ENCODE assay signal across 11 cellular contexts in genomic region chr6:148760143-148760505, GRCh38. TPM values are rescaled to one million over a fixed set of nuclear protein-coding genes. Genes with fewer than 3 reads are reported as not detected.
DNase-seq lines count a peak whose midpoint lies in the region; ATAC-seq and TF ChIP-seq lines count a peak whose summit lies in the region.
"Had no signal": no experiment of that assay in that cellular context is flagged by ENCODE, and none has a peak within 500 bp of the region (broad histone marks: within the 10 kb centered on the region; RNA-seq: fewer than 3 reads in every experiment).

No MANE protein-coding gene starts in this region.

- TF ChIP-seq CTCF in Peyer's patch (IDR thresholded peaks at IDR 0.05) (no peak), tibial artery (IDR thresholded peaks at IDR 0.05) (no peak)

- no peak for TF ChIP-seq POLR2A in Peyer's patch (IDR thresholded peaks at IDR 0.05)

- peaks cover 0 to 25% (median 10%) of the 10 kb centered on the region in 4 donors for H3K4me1 ChIP-seq in Peyer's patch
- peaks cover 0 to 36% (median 22%) of the 10 kb centered on the region in 4 donors for H3K4me1 ChIP-seq in tibial artery
- H3K4me1 ChIP-seq: colonic mucosa had no signal

- peak overlapping the region; percentile 65 for H3K4me3 Mint-ChIP-seq in activated CD4-positive, alpha-beta memory T cell treated with anti-CD3 and anti-CD28 coated beads for 36 hours
- H3K4me3 Mint-ChIP-seq in activated CD4-positive, alpha-beta memory T cell treated with anti-CD3 and anti-CD28 coated beads, Interleukin-2, amount 10 ng/mL, durations not matched to agents 7 days and 5 days: no peak overlapping the region

- no peaks in the 10 kb centered on the region for H3K9me3 Mint-ChIP-seq in activated CD4-positive, alpha-beta memory T cell treated with anti-CD3 and anti-CD28 coated beads for 36 hours
- H3K9me3 Mint-ChIP-seq in activated CD4-positive, alpha-beta memory T cell treated with anti-CD3 and anti-CD28 coated beads, Interleukin-2, amount 10 ng/mL, durations not matched to agents 7 days and 5 days: no peaks in the 10 kb centered on the region

- peak overlapping the region; percentile 35 for H3K27ac Mint-ChIP-seq in activated CD4-positive, alpha-beta memory T cell treated with anti-CD3 and anti-CD28 coated beads for 36 hours
- no peak overlapping the region for H3K27ac Mint-ChIP-seq in activated CD4-positive, alpha-beta memory T cell treated with anti-CD3 and anti-CD28 coated beads, Interleukin-2, amount 10 ng/mL, durations not matched to agents 7 days and 5 days

- H3K27ac ChIP-seq in Peyer's patch (peak overlapping the region; percentile 43 to 81 (median 76)), tibial artery (peak overlapping the region; percentile 73 to 78)
- H3K27ac ChIP-seq: HL-60 had no signal

- H3K27me3 Mint-ChIP-seq in activated CD4-positive, alpha-beta memory T cell treated with anti-CD3 and anti-CD28 coated beads for 36 hours: peaks cover 8% of the 10 kb centered on the region
- H3K27me3 Mint-ChIP-seq in activated CD4-positive, alpha-beta memory T cell treated with anti-CD3 and anti-CD28 coated beads, Interleukin-2, amount 10 ng/mL, durations not matched to agents 7 days and 5 days: peaks cover 55% of the 10 kb centered on the region

- no peak for ATAC-seq in HG03159 (IDR thresholded peaks at IDR 0.05; ENCODE audit: unreplicated experiment)

- peaks cover 73% of the 10 kb centered on the region for H3K4me1 Mint-ChIP-seq in activated CD4-positive, alpha-beta memory T cell treated with anti-CD3 and anti-CD28 coated beads for 36 hours (ENCODE audit: low read depth)
- H3K4me1 Mint-ChIP-seq in activated CD4-positive, alpha-beta memory T cell treated with anti-CD3 and anti-CD28 coated beads, Interleukin-2, amount 10 ng/mL, durations not matched to agents 7 days and 5 days: peaks cover 46% of the 10 kb centered on the region

- DNase-seq in activated CD4-positive, alpha-beta memory T cell treated with anti-CD3 and anti-CD28 coated beads for 36 hours: no peak
- DNase-seq in activated CD4-positive, alpha-beta memory T cell treated with anti-CD3 and anti-CD28 coated beads, Interleukin-2, amount 10 ng/mL, durations not matched to agents 7 days and 5 days: no peak
- no peak for DNase-seq in Peyer's patch
- peak; percentile 28 for DNase-seq in germinal center (ENCODE audit: low spot score)
- DNase-seq in tibial artery: no peak
- no peak for DNase-seq in NK-92 treated with Interleukin-12 subunit alpha and Interleukin-12 subunit beta, amount 100 ng/mL, for 24 hours (lab: John Stamatoyannopoulos, UW)
- no peak for DNase-seq in DMS114 treated with DMSO at 0.1 percent for 48 hours (lab: John Stamatoyannopoulos, UW; ENCODE audit: unreplicated experiment)
- DNase-seq: colonic mucosa, NCI-H2029 had no signal

- H3K36me3 ChIP-seq in Peyer's patch: no peaks in the 10 kb centered on the region
- no peaks in the 10 kb centered on the region for H3K36me3 ChIP-seq in tibial artery
- H3K36me3 ChIP-seq: colonic mucosa had no signal

- no peaks in the 10 kb centered on the region for H3K36me3 Mint-ChIP-seq in activated CD4-positive, alpha-beta memory T cell treated with anti-CD3 and anti-CD28 coated beads for 36 hours
- no peaks in the 10 kb centered on the region for H3K36me3 Mint-ChIP-seq in activated CD4-positive, alpha-beta memory T cell treated with anti-CD3 and anti-CD28 coated beads, Interleukin-2, amount 10 ng/mL, durations not matched to agents 7 days and 5 days (ENCODE audit: low read depth)

- H3K4me3 ChIP-seq in Peyer's patch (peak overlapping the region in 1 of 4 donors; percentile 6), tibial artery (peak overlapping the region in 1 of 2 donors; percentile 38)
- H3K4me3 ChIP-seq: colonic mucosa had no signal

- no peaks in the 10 kb centered on the region for H3K27me3 ChIP-seq in Peyer's patch
- no peaks in the 10 kb centered on the region for H3K27me3 ChIP-seq in tibial artery
- H3K27me3 ChIP-seq: colonic mucosa had no signal

- POLR2A ChIA-PET in activated CD4-positive, alpha-beta memory T cell treated with anti-CD3 and anti-CD28 coated beads for 36 hours (lab: Charles Lee): interaction anchor here (1.5 to 2.0 kb wide), 4 partner anchors 12 to 77 kb away, joined by 5 to 11 read pairs (median 8); no protein-coding TSS in a partner anchor
- POLR2A ChIA-PET in activated CD4-positive, alpha-beta memory T cell treated with anti-CD3 and anti-CD28 coated beads, Interleukin-2, amount 10 ng/mL, durations not matched to agents 7 days and 5 days (lab: Charles Lee): interaction anchor here (1.1 to 2.5 kb wide), 6 partner anchors 10 to 21 kb away, joined by 3 to 9 read pairs (median 3); no protein-coding TSS in a partner anchor

- H3K9me3 ChIP-seq in Peyer's patch (no peaks in the 10 kb centered on the region), tibial artery (no peaks in the 10 kb centered on the region)
- H3K9me3 ChIP-seq: colonic mucosa had no signal

- CTCF ChIA-PET in activated CD4-positive, alpha-beta memory T cell treated with anti-CD3 and anti-CD28 coated beads for 36 hours (lab: Charles Lee): interaction anchor here (0.7 to 2.0 kb wide), 6 partner anchors 11 to 743 kb away, joined by 3 to 10 read pairs (median 4); no protein-coding TSS in a partner anchor
- CTCF ChIA-PET in activated CD4-positive, alpha-beta memory T cell treated with anti-CD3 and anti-CD28 coated beads, Interleukin-2, amount 10 ng/mL, durations not matched to agents 7 days and 5 days (lab: Charles Lee): interaction anchor here (0.6 to 0.9 kb wide), 3 partner anchors 12 to 20 kb away, joined by 3 read pairs; no protein-coding TSS in a partner anchor

- intact Hi-C loops in activated CD4-positive, alpha-beta memory T cell treated with anti-CD3 and anti-CD28 coated beads for 36 hours (cut with micrococcal nuclease): loop anchor here (5.0 kb wide), 2 partner anchors 272 to 613 kb away; no protein-coding TSS in a partner anchor
- intact Hi-C loops in tibial artery (cut with DNase I; ENCODE audit: low total_unique reads): no loop called here

RNA-seq across cellular contexts. Expression of gene UST, which starts 13.3 kb away (rescaled TPM):
- total RNA-seq in activated CD4-positive, alpha-beta memory T cell treated with anti-CD3 and anti-CD28 coated beads for 36 hours: 1 to 10 TPM; 3.7 to 4.9 TPM
- under 1 TPM; 0.80 to 0.93 TPM for total RNA-seq in activated CD4-positive, alpha-beta memory T cell treated with anti-CD3 and anti-CD28 coated beads, Interleukin-2, amount 10 ng/mL, durations not matched to agents 7 days and 5 days
- 10 to 100 TPM in 1 of 4 donors, 1 to 10 TPM in 3; 3.0 to 37.1 (median 4.6) TPM for total RNA-seq in Peyer's patch
